Comparison of ENCODE assay signal across 1 cellular context in the genomic region with DNA sequence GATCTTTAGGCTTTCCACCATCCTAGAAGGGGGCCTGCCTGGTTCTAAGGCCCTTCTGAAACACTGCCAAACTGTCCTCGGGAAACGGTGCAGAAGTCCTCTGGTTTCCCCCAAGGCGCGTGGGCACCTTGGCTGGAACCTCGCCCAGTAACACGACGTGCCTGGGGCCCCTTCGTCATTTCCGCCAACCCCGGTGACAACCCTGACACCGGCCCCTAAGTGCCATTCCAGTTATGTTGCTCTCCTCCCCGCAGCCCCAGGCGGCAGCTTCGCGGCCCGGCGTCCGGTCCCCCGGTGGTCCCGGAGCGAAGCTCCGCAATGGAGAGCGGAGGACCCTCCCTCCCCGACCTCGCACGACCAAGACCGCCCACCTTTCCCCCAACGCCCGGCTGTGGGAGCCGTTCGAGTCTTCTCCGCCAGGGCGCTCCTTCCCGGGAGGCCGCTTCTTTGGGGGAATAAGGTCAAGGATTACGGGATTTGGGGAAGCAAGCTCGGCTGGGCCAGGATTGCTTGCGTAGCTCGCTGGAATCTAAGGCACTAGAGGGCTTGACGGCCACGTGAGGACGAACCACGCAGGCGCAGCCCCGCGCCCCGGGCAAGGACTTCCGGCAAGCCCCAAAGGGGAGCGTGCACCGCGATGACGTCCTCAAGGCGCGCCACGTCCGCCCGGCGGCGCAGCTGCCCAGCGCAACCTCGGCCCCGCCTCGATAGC.
TF ChIP-seq lines count a peak whose summit lies in the region.

No MANE protein-coding gene starts in this region.

TF ChIP-seq in IMR-90, 13 proteins besides CTCF, POLR2A, EP300 and RAD21:
- TF ChIP-seq BHLHE40 (IDR thresholded peaks at IDR 0.05; ENCODE audit: low read depth, low read length) (peak; percentile 82), CHD1 (IDR thresholded peaks at IDR 0.05; ENCODE audit: low read depth, low read length) (peak; percentile 46), MXI1 (IDR thresholded peaks at IDR 0.05; ENCODE audit: borderline replicate concordance, low read depth, low read length) (peak; percentile 83), CEBPB (IDR thresholded peaks at IDR 0.05; ENCODE audit: low read depth, low read length) (no peak), MAFK (IDR thresholded peaks at IDR 0.05; ENCODE audit: low read depth, low read length) (no peak), MAZ (IDR thresholded peaks at IDR 0.05; ENCODE audit: borderline replicate concordance, low read depth, low read length) (peak; percentile 81; the same call in 1 of the 2 replicates), SMC3 (IDR thresholded peaks at IDR 0.05; ENCODE audit: low read depth, low read length) (no peak), RCOR1 (IDR thresholded peaks at IDR 0.05; ENCODE audit: insufficient replicate concordance, low read length) (no peak)
- TF ChIP-seq, protein P1, sequence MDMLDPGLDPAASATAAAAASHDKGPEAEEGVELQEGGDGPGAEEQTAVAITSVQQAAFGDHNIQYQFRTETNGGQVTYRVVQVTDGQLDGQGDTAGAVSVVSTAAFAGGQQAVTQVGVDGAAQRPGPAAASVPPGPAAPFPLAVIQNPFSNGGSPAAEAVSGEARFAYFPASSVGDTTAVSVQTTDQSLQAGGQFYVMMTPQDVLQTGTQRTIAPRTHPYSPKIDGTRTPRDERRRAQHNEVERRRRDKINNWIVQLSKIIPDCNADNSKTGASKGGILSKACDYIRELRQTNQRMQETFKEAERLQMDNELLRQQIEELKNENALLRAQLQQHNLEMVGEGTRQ (IDR thresholded peaks at IDR 0.05; ENCODE audit: low read depth, low read length): peak; percentile 96
- TF ChIP-seq, protein P2, sequence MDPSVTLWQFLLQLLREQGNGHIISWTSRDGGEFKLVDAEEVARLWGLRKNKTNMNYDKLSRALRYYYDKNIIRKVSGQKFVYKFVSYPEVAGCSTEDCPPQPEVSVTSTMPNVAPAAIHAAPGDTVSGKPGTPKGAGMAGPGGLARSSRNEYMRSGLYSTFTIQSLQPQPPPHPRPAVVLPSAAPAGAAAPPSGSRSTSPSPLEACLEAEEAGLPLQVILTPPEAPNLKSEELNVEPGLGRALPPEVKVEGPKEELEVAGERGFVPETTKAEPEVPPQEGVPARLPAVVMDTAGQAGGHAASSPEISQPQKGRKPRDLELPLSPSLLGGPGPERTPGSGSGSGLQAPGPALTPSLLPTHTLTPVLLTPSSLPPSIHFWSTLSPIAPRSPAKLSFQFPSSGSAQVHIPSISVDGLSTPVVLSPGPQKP (IDR thresholded peaks at IDR 0.05; ENCODE audit: borderline replicate concordance, low read depth, low read length): peak; percentile 54
